ENCODE assay signal across 8 cellular contexts in the genomic region with DNA sequence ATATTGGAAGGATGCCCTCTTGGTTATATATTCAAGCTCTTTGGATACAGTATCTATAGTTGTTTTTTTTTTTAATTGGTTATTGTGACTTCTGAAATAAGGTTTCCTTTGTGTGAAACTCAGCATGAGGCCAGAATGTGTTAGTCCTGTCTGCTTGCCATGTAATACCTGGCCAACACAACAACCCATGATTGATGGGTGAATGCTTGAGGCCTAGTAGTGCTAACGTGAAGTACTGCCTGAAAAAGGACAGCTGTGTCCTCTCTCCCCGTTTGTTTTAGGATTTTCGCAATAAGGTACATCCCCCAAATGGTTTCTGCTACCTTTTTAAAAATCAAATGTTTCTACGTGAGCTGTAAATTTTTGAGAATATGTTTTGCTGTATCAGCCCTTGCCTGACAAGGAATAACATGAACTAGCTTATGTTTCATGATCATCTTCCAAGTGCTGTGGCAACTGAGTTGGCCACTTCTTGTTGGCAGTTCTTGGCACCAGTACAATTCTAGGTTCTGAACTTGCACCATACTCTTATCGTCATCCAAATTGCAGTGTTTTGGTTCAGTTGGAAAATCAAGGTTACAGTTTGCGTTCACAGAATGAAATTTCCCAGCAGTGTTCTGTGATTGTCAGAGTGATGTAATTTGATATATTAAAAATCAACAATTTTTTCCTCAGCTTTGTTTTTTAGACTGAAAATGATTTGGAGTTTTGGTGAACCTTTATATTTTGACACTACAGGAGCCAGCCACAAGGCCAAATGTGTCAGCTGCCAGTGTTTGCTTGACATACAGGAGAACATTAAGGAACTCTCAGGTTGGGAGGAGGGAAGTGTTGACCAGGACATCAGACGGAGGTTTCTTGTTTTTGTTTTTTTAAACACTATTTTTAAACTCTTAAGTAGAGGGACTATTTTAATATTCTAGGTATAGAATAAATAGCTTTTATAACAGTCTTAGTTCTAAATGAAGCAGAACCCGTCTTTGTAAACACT. TPM values are rescaled to one million over a fixed set of nuclear protein-coding genes. Genes with fewer than 3 reads are reported as not detected.
DNase-seq lines count a peak whose midpoint lies in the region; ATAC-seq and TF ChIP-seq lines count a peak whose summit lies in the region.

No MANE protein-coding gene starts in this region.

- H3K27me3 ChIP-seq in esophagus (ENCODE audit: control insufficient read depth in 1 of 2, insufficient read depth in 2 of 2, low read length in 2 of 2) (no peaks in the 10 kb centered on the region), ovary (no peaks in the 10 kb centered on the region)

- intact Hi-C loops in ovary (cut with DNase I) (loop anchor here in 1 of 4 donors (10.0 kb wide), 1 partner anchor 95 kb away; no protein-coding TSS in a partner anchor), mucosa of descending colon (cut with DNase I, micrococcal nuclease) (loop anchor here in 1 of 2 donors (10.0 kb wide), 1 partner anchor 105 kb away; no protein-coding TSS in a partner anchor), left colon (cut with DNase I, micrococcal nuclease) (loop anchor here in 1 of 2 donors (10.0 kb wide), 1 partner anchor 105 kb away; no protein-coding TSS in a partner anchor)

- H3K4me1 ChIP-seq in esophagus (ENCODE audit: control insufficient read depth in 2 of 2, insufficient read depth in 2 of 2, low read length in 1 of 2) (peaks cover 0 to 4% of the 10 kb centered on the region in 2 donors), ovary (ENCODE audit: insufficient read depth) (peaks cover 11% of the 10 kb centered on the region), mucosa of descending colon (ENCODE audit: low read depth) (no peaks in the 10 kb centered on the region)

- H3K27ac ChIP-seq in esophagus (ENCODE audit: low read depth in 2 of 2, low read length in 1 of 2) (peak overlapping the region; percentile 7 to 53), ovary (peak overlapping the region; percentile 52 to 86)

- TF ChIP-seq EP300 in ovary (IDR thresholded peaks at IDR 0.05), result peak; percentile 71

- H3K9me3 ChIP-seq in esophagus (ENCODE audit: control insufficient read depth in 2 of 2, insufficient read depth in 1 of 2, low read depth in 1 of 2, low read length in 1 of 2) (no peaks in the 10 kb centered on the region), ovary (no peaks in the 10 kb centered on the region), mucosa of descending colon (no peaks in the 10 kb centered on the region)

- H3K4me3 ChIP-seq in esophagus (ENCODE audit: low read depth in 1 of 2, low read length in 2 of 2) (no peak overlapping the region), ovary (no peak overlapping the region), mucosa of descending colon (no peak overlapping the region)

- H3K36me3 ChIP-seq in esophagus (ENCODE audit: control insufficient read depth in 2 of 2, insufficient read depth in 2 of 2, low read length in 1 of 2) (peaks cover 0 to 13% of the 10 kb centered on the region in 2 donors), ovary (no peaks in the 10 kb centered on the region), mucosa of descending colon (ENCODE audit: low read depth) (no peaks in the 10 kb centered on the region)

- TF ChIP-seq CTCF in ovary (IDR thresholded peaks at IDR 0.05) (no peak), mucosa of descending colon (IDR thresholded peaks at IDR 0.05) (no peak)

- TF ChIP-seq POLR2A in ovary (IDR thresholded peaks at IDR 0.05), result no peak

- no peak for ATAC-seq in mucosa of descending colon
- no peak for ATAC-seq in left colon

- 46 to 63% methylated on average over 8 of the region's 8 CpGs for WGBS in esophagus, 2 donors
- WGBS in ovary, 3 donors, result 14 to 29% (median 15%) methylated on average over 8 of the region's 8 CpGs

- DNase-seq in COLO668 (lab: John Stamatoyannopoulos, UW; ENCODE audit: unreplicated experiment), result peak; percentile 5
- DNase-seq in NCI-H69 (lab: John Stamatoyannopoulos, UW), result peak; percentile 91
- peak in 2 of 5 donors; percentile 35 to 39 for DNase-seq in ovary
- no peak for DNase-seq in NK-92 treated with Interleukin-12 subunit alpha and Interleukin-12 subunit beta, amount 100 ng/mL, for 24 hours (lab: John Stamatoyannopoulos, UW)
- DNase-seq in stimulated activated CD4-positive, alpha-beta T cell treated with anti-CD3 and anti-CD28 coated beads, Interleukin-1b, Interleukin-23, amount 100 ng/mL, for 48 hours, result no peak
- no peak for DNase-seq in mucosa of descending colon
- no peak for DNase-seq in left colon

RNA-seq across cellular contexts. Expression of a gene that starts 13.5 kb away (rescaled TPM):
- 10 to 100 TPM in 1 of 2 donors, 1 to 10 TPM in 1; 4.7 to 12.8 TPM for polyA plus RNA-seq in esophagus
- 10 to 100 TPM; 21.6 to 53.5 (median 31.1) TPM for total RNA-seq in ovary
- 10 to 100 TPM; 22.5 to 53.9 TPM for polyA plus RNA-seq in ovary
- total RNA-seq in mucosa of descending colon, result 10 to 100 TPM; 18.0 to 23.6 (median 21.4) TPM
- 10 to 100 TPM; 17.7 to 17.9 TPM for total RNA-seq in left colon

RNA-seq across cellular contexts. Expression of a gene that starts 13.7 kb away (rescaled TPM):
- polyA plus RNA-seq in esophagus (100 to 1,000 TPM in 1 of 2 donors, 10 to 100 TPM in 1; 80.2 to 112 TPM), ovary (100 to 1,000 TPM; 154 to 160 TPM)
- total RNA-seq in ovary (100 to 1,000 TPM in 5 of 7 donors, 10 to 100 TPM in 2; 71.6 to 136 (median 112) TPM), mucosa of descending colon (100 to 1,000 TPM in 1 of 3 donors, 10 to 100 TPM in 2; 72.1 to 126 (median 83.5) TPM), left colon (10 to 100 TPM; 75.6 to 83.8 TPM)

RNA-seq across cellular contexts. Expression of a gene that starts 44.2 kb away (rescaled TPM):
- 100 to 1,000 TPM; 230 to 332 TPM for polyA plus RNA-seq in esophagus
- total RNA-seq in ovary, result 1,000 to 10,000 TPM in 2 of 7 donors, 100 to 1,000 TPM in 5; 229 to 1,952 (median 524) TPM
- 100 to 1,000 TPM in 1 of 2 donors, 10 to 100 TPM in 1; 46.6 to 529 TPM for polyA plus RNA-seq in ovary
- 100 to 1,000 TPM in 1 of 3 donors, 10 to 100 TPM in 2; 32.9 to 142 (median 49.6) TPM for total RNA-seq in mucosa of descending colon
- total RNA-seq in left colon, result 100 to 1,000 TPM in 1 of 2 donors, 10 to 100 TPM in 1; 60.1 to 210 TPM

Comparison
In these comparisons a context has a peak if more than half of its experiments do, and no peak if none do; other contexts are left out.
1. DNase-seq: peak in COLO668 (single experiment) and NCI-H69 (single experiment); none in NK-92 treated with Interleukin-12 subunit alpha and Interleukin-12 subunit beta, amount 100 ng/mL, for 24 hours (single experiment), stimulated activated CD4-positive, alpha-beta T cell treated with anti-CD3 and anti-CD28 coated beads, Interleukin-1b, Interleukin-23, amount 100 ng/mL, for 48 hours (single experiment), mucosa of descending colon (0 of 3) and left colon (0 of 2).